ENCODE assay signal across 1 cellular context in genomic region chr14:105332352-105332874, GRCh38.
TF ChIP-seq lines count a peak whose summit lies in the region.

No MANE protein-coding gene starts in this region.

TF ChIP-seq in IMR-90, 13 proteins besides CTCF, POLR2A, EP300 and RAD21:
- TF ChIP-seq RCOR1 (IDR thresholded peaks at IDR 0.05; ENCODE audit: insufficient replicate concordance, low read length) (no peak), ELK1 (IDR thresholded peaks at IDR 0.05; ENCODE audit: borderline replicate concordance, low read depth, low read length) (no peak), FOS (IDR thresholded peaks at IDR 0.05; ENCODE audit: low read depth, low read length) (no peak), MAFK (IDR thresholded peaks at IDR 0.05; ENCODE audit: low read depth, low read length) (no peak), MAZ (IDR thresholded peaks at IDR 0.05; ENCODE audit: borderline replicate concordance, low read depth, low read length) (no peak), BHLHE40 (IDR thresholded peaks at IDR 0.05; ENCODE audit: low read depth, low read length) (no peak), MXI1 (IDR thresholded peaks at IDR 0.05; ENCODE audit: borderline replicate concordance, low read depth, low read length) (no peak), NFE2L2 (IDR thresholded peaks at IDR 0.05; ENCODE audit: low read depth, low read length) (no peak), SMC3 (IDR thresholded peaks at IDR 0.05; ENCODE audit: low read depth, low read length) (no peak), USF2 (IDR thresholded peaks at IDR 0.05; ENCODE audit: low read depth, low read length) (no peak), CHD1 (IDR thresholded peaks at IDR 0.05; ENCODE audit: low read depth, low read length) (no peak), RFX5 (IDR thresholded peaks at IDR 0.05; ENCODE audit: low read depth, low read length) (no peak), CEBPB (IDR thresholded peaks at IDR 0.05; ENCODE audit: low read depth, low read length) (no peak)
